In genomic region chr5:36177154-36177553, GRCh38 we compare ENCODE assay signal across 14 cellular contexts. TPM values are rescaled to one million over a fixed set of nuclear protein-coding genes. Genes with fewer than 3 reads are reported as not detected.
DNase-seq lines count a peak whose midpoint lies in the region; ATAC-seq and TF ChIP-seq lines count a peak whose summit lies in the region.
"Had no signal": no experiment of that assay in that cellular context is flagged by ENCODE, and none has a peak within 500 bp of the region (broad histone marks: within the 10 kb centered on the region; RNA-seq: fewer than 3 reads in every experiment).

No MANE protein-coding gene starts in this region.

- TF ChIP-seq POLR2A in transverse colon (IDR thresholded peaks at IDR 0.05) = no peak

- no peak for TF ChIP-seq EP300 in SK-N-SH (IDR thresholded peaks at IDR 0.05; ENCODE audit: borderline replicate concordance in 1 of 2, low read depth in 1 of 2, low read length in 1 of 2)
- TF ChIP-seq EP300 in transverse colon (IDR thresholded peaks at IDR 0.05; ENCODE audit: low read depth) = no peak

- TF ChIP-seq RAD21 in SK-N-SH (IDR thresholded peaks at IDR 0.05; ENCODE audit: low read length) = no peak

- POLR2A ChIA-PET in GM10248 (lab: Yijun Ruan, JAX) = no interaction called here
- POLR2A ChIA-PET in SK-N-SH (lab: Yijun Ruan, JAX) = no interaction called here

- CTCF ChIA-PET in GM10248 (lab: Yijun Ruan, JAX) (interaction anchor here (0.6 to 1.7 kb wide), 7 partner anchors 10 to 129 kb away, joined by 3 to 4 read pairs (median 3); partner anchors contain the start of gene NADK2), SK-N-SH (lab: Yijun Ruan, JAX) (interaction anchor here (0.8 to 3.1 kb wide), 13 partner anchors 10 to 515 kb away, joined by 3 to 17 read pairs (median 3); partner anchors contain the start of genes LMBRD2, SKP2 and UGT3A2)

- no peaks in the 10 kb centered on the region for H4K20me1 ChIP-seq in SK-N-SH (ENCODE audit: insufficient read depth)

- H3K4me1 ChIP-seq in SK-N-SH (ENCODE audit: control insufficient read depth in 1 of 2, insufficient read depth in 2 of 2, low read depth in 1 of 2, low read length in 1 of 2) (no peaks in the 10 kb centered on the region), transverse colon (peaks cover 0 to 3% (median 0%) of the 10 kb centered on the region in 4 donors)
- H3K4me1 ChIP-seq: BE2C, SJSA1, testis had no signal

- no peaks in the 10 kb centered on the region for H3K9me2 ChIP-seq in SK-N-SH

- intact Hi-C loops in transverse colon (cut with DNase I; ENCODE audit: low total_unique reads) = no loop called here
- intact Hi-C loops in left colon (cut with DNase I, micrococcal nuclease) = loop anchor here in 1 of 2 donors (5.0 kb wide), 1 partner anchor 125 kb away; the partner anchor contains the start of gene RANBP3L

- H2AFZ ChIP-seq in SK-N-SH (ENCODE audit: low read depth) = no peak overlapping the region

- H3K9me3 ChIP-seq in SK-N-SH (no peaks in the 10 kb centered on the region), transverse colon (no peaks in the 10 kb centered on the region)
- H3K9me3 ChIP-seq: BE2C, SJSA1, testis had no signal

- H3K36me3 ChIP-seq in SK-N-SH (replicated peaks in 1 of 2; ENCODE audit: control insufficient read depth in 1 of 2, insufficient read depth in 2 of 2, low read length in 1 of 2) (peaks cover 57 to 98% of the 10 kb centered on the region in 2 experiments), transverse colon (peaks cover 0 to 20% (median 5%) of the 10 kb centered on the region in 4 donors)

- DNase-seq in GM10248 (ENCODE audit: extremely low spot score) = peak; percentile 29
- DNase-seq in GM19238 (ENCODE audit: insufficient read length, low spot score) = peak; percentile 14
- DNase-seq in dermis blood vessel endothelial cell = no peak
- no peak for DNase-seq in SK-N-SH
- DNase-seq in transverse colon = no peak
- no peak for DNase-seq in left colon
- DNase-seq: activated CD4-positive, alpha-beta T cell treated with anti-CD3 and anti-CD28 coated beads, Interleukin-2, amount 50 U/mL, for 4 hours; BE2C; stimulated activated CD4-positive, alpha-beta T cell treated with anti-CD3 and anti-CD28 coated beads, Interleukin-4, amount 100 ng/mL, for 1 hour; testis had no signal

- H3K4me2 ChIP-seq in SK-N-SH = no peak overlapping the region

- H3K79me2 ChIP-seq in SK-N-SH (ENCODE audit: insufficient read depth) = no peaks in the 10 kb centered on the region; the same call in 1 of the 2 replicates

- in situ Hi-C loops in transverse colon (cut with MboI; ENCODE audit: low pct_ligation_motif_present in 1 of 4, low pct_unique_long_range_greater_than_20kb in 1 of 4, low sequenced_read_pairs in 3 of 4) = no loop called here

- TF ChIP-seq CTCF in GM10248 (IDR thresholded peaks at IDR 0.05; ENCODE audit: control extremely low read depth, extremely low read depth, low read depth, missing control alignments) (no peak), SK-N-SH (IDR thresholded peaks at IDR 0.05) (no peak), transverse colon (IDR thresholded peaks at IDR 0.05) (no peak)

- 90% methylated on average over 2 of the region's 2 CpGs for WGBS in SK-N-SH (ENCODE audit: low lambda C conversion rate)
- WGBS in transverse colon (ENCODE audit: low coverage in 1 of 2), 2 donors = 68 to 92% methylated on average over 2 of the region's 2 CpGs

- H3K27me3 ChIP-seq in SK-N-SH (ENCODE audit: insufficient read depth) (no peaks in the 10 kb centered on the region), transverse colon (no peaks in the 10 kb centered on the region)
- H3K27me3 ChIP-seq: BE2C, SJSA1, testis had no signal

- ATAC-seq in HG02623 (IDR thresholded peaks at IDR 0.05; ENCODE audit: unreplicated experiment) = peak; percentile 99
- peak; percentile 97 for ATAC-seq in HG03439 (IDR thresholded peaks at IDR 0.05; ENCODE audit: unreplicated experiment)
- ATAC-seq in left colon = no peak

- no peak overlapping the region for H3K4me3 ChIP-seq in SK-N-SH (ENCODE audit: low read depth in 2 of 2, low read length in 1 of 2)
- H3K4me3 ChIP-seq in transverse colon = no peak overlapping the region
- H3K4me3 ChIP-seq: SJSA1, testis had no signal

- no peak overlapping the region for H3K27ac ChIP-seq in SK-N-SH (ENCODE audit: low read depth in 2 of 2, low read length in 1 of 2)
- H3K27ac ChIP-seq in transverse colon = no peak overlapping the region
- H3K27ac ChIP-seq: epithelial cell of prostate, SJSA1, testis had no signal

- H3K9ac ChIP-seq in SK-N-SH = no peak overlapping the region

- H3F3A ChIP-seq in SK-N-SH (replicated peaks; ENCODE audit: insufficient read depth) = no peaks in the 10 kb centered on the region

TF ChIP-seq in SK-N-SH, 30 proteins besides CTCF, POLR2A, EP300 and RAD21:
- TF ChIP-seq FOXJ3 (CRISPR knock-in tag; IDR thresholded peaks at IDR 0.05) (no peak), GATA2 (CRISPR knock-in tag; IDR thresholded peaks at IDR 0.05) (no peak), TCF12 (IDR thresholded peaks at IDR 0.05) (no peak), MAX (IDR thresholded peaks at IDR 0.05; ENCODE audit: low read depth) (no peak), RXRA (IDR thresholded peaks at IDR 0.05; ENCODE audit: borderline replicate concordance, low read depth) (no peak), TEAD4 (IDR thresholded peaks at IDR 0.05; ENCODE audit: borderline replicate concordance, insufficient read depth) (no peak), RFX5 (IDR thresholded peaks at IDR 0.05; ENCODE audit: low read length) (no peak), IRF3 (IDR thresholded peaks at IDR 0.05; ENCODE audit: low read depth, low read length) (no peak), SMC3 (IDR thresholded peaks at IDR 0.05; ENCODE audit: low read depth, low read length) (no peak), MEF2A (IDR thresholded peaks at IDR 0.05; ENCODE audit: borderline replicate concordance, low read depth) (no peak), YY1 (IDR thresholded peaks at IDR 0.05; ENCODE audit: low read depth) (no peak), SIN3A (IDR thresholded peaks at IDR 0.05; ENCODE audit: borderline replicate concordance, low read depth, low read length) (no peak), FOXM1 (IDR thresholded peaks at IDR 0.05; ENCODE audit: low read depth) (no peak)

RNA-seq across cellular contexts. Expression of gene SKP2, which starts 25.2 kb away (rescaled TPM):
- total RNA-seq in dermis blood vessel endothelial cell (32.3 and 51.9 TPM in 2 replicates), transverse colon (10 to 100 TPM in 2 of 4 donors, 1 to 10 TPM in 2; 1.1 to 12.4 (median 8.6) TPM), left colon (10 to 100 TPM; 14.4 to 19.1 TPM)
- 12.4 and 14.8 TPM in 2 replicates for polyA plus RNA-seq in SK-N-SH (2012; rRNA removed)
- polyA plus RNA-seq in SK-N-SH (2012; cell fraction: cytosol; rRNA removed) = 17.1 and 18.9 TPM in 2 replicates
- polyA plus RNA-seq in SK-N-SH (2012; cell fraction: nucleus; rRNA removed) = 15.4 and 15.7 TPM in 2 replicates

RNA-seq across cellular contexts. Expression of gene LMBRD2, which starts 25.5 kb away (rescaled TPM):
- total RNA-seq in dermis blood vessel endothelial cell (8.8 and 13.1 TPM in 2 replicates), transverse colon (10 to 100 TPM in 2 of 4 donors, 1 to 10 TPM in 2; 5.8 to 18.3 (median 11.3) TPM), left colon (10 to 100 TPM; 15.1 to 17.3 TPM)
- 1.6 and 2.2 TPM in 2 replicates for polyA plus RNA-seq in SK-N-SH (2012; rRNA removed)
- 2.4 and 2.9 TPM in 2 replicates for polyA plus RNA-seq in SK-N-SH (2012; cell fraction: cytosol; rRNA removed)
- 1.9 and 3.8 TPM in 2 replicates for polyA plus RNA-seq in SK-N-SH (2012; cell fraction: nucleus; rRNA removed)

Comparison
In these comparisons a context has a peak if more than half of its experiments do, and no peak if none do; other contexts are left out.
1. DNase-seq: peak in GM10248 (single experiment) and GM19238 (single experiment); none in dermis blood vessel endothelial cell (single experiment), SK-N-SH (single experiment), transverse colon (single experiment) and left colon (0 of 2).